Comparison of ENCODE assay signal across 8 cellular contexts in genomic region chr19:55216461-55217198, GRCh38.
DNase-seq lines count a peak whose midpoint lies in the region; ATAC-seq lines count a peak whose summit lies in the region.

No MANE protein-coding gene starts in this region.

- peak; percentile 94 to 96 for DNase-seq in NCI-H1930 (lab: John Stamatoyannopoulos, UW)
- DNase-seq in T1000 (lab: John Stamatoyannopoulos, UW), result peak; percentile 94
- DNase-seq in central memory CD4-positive, alpha-beta T cell, result peak; percentile 9
- DNase-seq in iPS-NIHi11 (ENCODE audit: low spot score), result peak; percentile 93
- peak; percentile 98 for DNase-seq in skeletal muscle cell (ENCODE audit: low read depth)

- H3K4me3 ChIP-seq in GM08714 (ENCODE audit: low read length), result peak overlapping the region; percentile 27; the same call in 1 of the 2 replicates
- peak overlapping the region; percentile 42 for H3K4me3 ChIP-seq in skeletal muscle cell (ENCODE audit: low read depth, low read length)

- no peak for ATAC-seq in GM21723 (IDR thresholded peaks at IDR 0.05; ENCODE audit: unreplicated experiment)
- ATAC-seq in GM21526 (IDR thresholded peaks at IDR 0.05; ENCODE audit: low FRiP score, unreplicated experiment), result no peak

Comparison
In these comparisons a context has a peak if more than half of its experiments do, and no peak if none do; other contexts are left out.
1. DNase-seq: peak in every context shown above with its lines; median percentile 98 in skeletal muscle cell; 95 in NCI-H1930; 94 in T1000; 93 in iPS-NIHi11; 9 in central memory CD4-positive, alpha-beta T cell.